ENCODE assay signal across 16 cellular contexts in genomic region chr11:83713701-83714100, GRCh38.
DNase-seq lines count a peak whose midpoint lies in the region; ATAC-seq and TF ChIP-seq lines count a peak whose summit lies in the region.
"Had no signal": no experiment of that assay in that cellular context is flagged by ENCODE, and none has a peak within 500 bp of the region (broad histone marks: within the 10 kb centered on the region; RNA-seq: fewer than 3 reads in every experiment).

No MANE protein-coding gene starts in this region.

- H3K36me3 ChIP-seq in GM23248 (ENCODE audit: low read depth) = no peaks in the 10 kb centered on the region
- peaks cover 67% of the 10 kb centered on the region for H3K36me3 ChIP-seq in SK-N-MC (ENCODE audit: insufficient read depth, low read length)
- H3K36me3 ChIP-seq in PC-9 (ENCODE audit: low read depth) = no peaks in the 10 kb centered on the region
- H3K36me3 ChIP-seq: tibial artery had no signal

- H3K4me1 Mint-ChIP-seq in activated T-helper 1 cell treated with anti-CD3 and anti-CD28 coated beads, Interleukin-12 subunit alpha, Interleukin-12 subunit beta, Interleukin-2, Interleukin-4 antibody, amounts not matched to agents 30 ng/mL and 10 ng/mL and 1 ng/mL, durations not matched to agents 14 hours and 24 hours and 36 hours (ENCODE audit: low read depth) = no peaks in the 10 kb centered on the region

- no peak overlapping the region for H3K4me2 ChIP-seq in GM23248 (ENCODE audit: unreplicated experiment)
- H3K4me2 ChIP-seq in PC-9 = no peak overlapping the region
- H3K4me2 ChIP-seq: SK-N-SH had no signal

- TF ChIP-seq CTCF in fibroblast of mammary gland (conservative IDR thresholded peaks at IDR 0.05; ENCODE audit: control insufficient read depth, insufficient read depth, low read depth, low read length) = no peak
- TF ChIP-seq CTCF in PC-9 (conservative IDR thresholded peaks at IDR 0.05) = no peak

- no peaks in the 10 kb centered on the region for H3K9me3 Mint-ChIP-seq in activated T-helper 1 cell treated with anti-CD3 and anti-CD28 coated beads, Interleukin-12 subunit alpha, Interleukin-12 subunit beta, Interleukin-2, Interleukin-4 antibody, amounts not matched to agents 30 ng/mL and 10 ng/mL and 1 ng/mL, durations not matched to agents 14 hours and 24 hours and 36 hours
- H3K9me3 Mint-ChIP-seq: activated CD4-positive, alpha-beta memory T cell treated with anti-CD3 and anti-CD28 coated beads for 36 hours; activated T-helper 2 cell treated with anti-CD3 and anti-CD28 coated beads, Interferon-gamma antibody, Interleukin-2, Interleukin-4, amounts not matched to agents 10 μg/mL and 5 μg/mL and 100 μg/mL, durations not matched to agents 14 hours and 24 hours and 36 hours; CD4-positive, alpha-beta T cell had no signal

- no peaks in the 10 kb centered on the region for H3K9me3 ChIP-seq in GM23248 (ENCODE audit: low read depth)
- no peaks in the 10 kb centered on the region for H3K9me3 ChIP-seq in SK-N-MC (ENCODE audit: low read depth, low read length)
- H3K9me3 ChIP-seq in PC-9 (ENCODE audit: insufficient read depth, low read depth) = no peaks in the 10 kb centered on the region
- H3K9me3 ChIP-seq: SK-N-SH, tibial artery had no signal

- peak; percentile 81 for DNase-seq in GM23248
- no peak for DNase-seq in SK-N-MC (ENCODE audit: low read depth, low spot score)
- peak; percentile 68 for DNase-seq in fibroblast of mammary gland (ENCODE audit: low read depth)
- peak; percentile 37 for DNase-seq in renal cortical epithelial cell (ENCODE audit: low read depth)
- no peak for DNase-seq in activated T-helper 1 cell treated with anti-CD3 and anti-CD28 coated beads, Interleukin-12 subunit alpha, Interleukin-12 subunit beta, Interleukin-2, Interleukin-4 antibody, amounts not matched to agents 30 ng/mL and 10 ng/mL and 1 ng/mL, durations not matched to agents 14 hours and 24 hours and 36 hours (ENCODE audit: low spot score)
- DNase-seq in PC-9 = no peak
- DNase-seq: activated CD4-positive, alpha-beta memory T cell treated with anti-CD3 and anti-CD28 coated beads for 36 hours; CD4-positive, alpha-beta T cell; kidney glomerular epithelial cell; NCI-H2227 treated with DMSO at 0.1 percent for 48 hours; SK-N-SH; stimulated activated CD4-positive, alpha-beta T cell treated with anti-CD3 and anti-CD28 coated beads, Interleukin-2, amount 100 ng/mL, for 24 hours; stimulated activated CD8-positive, alpha-beta memory T cell treated with anti-CD3 and anti-CD28 coated beads, Interleukin-4, amount 100 ng/mL, for 48 hours; tibial artery had no signal

- CTCF ChIA-PET in PC-9 (lab: Charles Lee) = no interaction called here

- no peaks in the 10 kb centered on the region for H3K9me2 ChIP-seq in GM23248 (ENCODE audit: insufficient read depth)
- H3K9me2 ChIP-seq in PC-9 (ENCODE audit: insufficient read depth) = no peaks in the 10 kb centered on the region
- H3K9me2 ChIP-seq: SK-N-SH had no signal

- no peak overlapping the region for H3K4me3 Mint-ChIP-seq in activated T-helper 1 cell treated with anti-CD3 and anti-CD28 coated beads, Interleukin-12 subunit alpha, Interleukin-12 subunit beta, Interleukin-2, Interleukin-4 antibody, amounts not matched to agents 30 ng/mL and 10 ng/mL and 1 ng/mL, durations not matched to agents 14 hours and 24 hours and 36 hours
- H3K4me3 Mint-ChIP-seq: activated CD4-positive, alpha-beta memory T cell treated with anti-CD3 and anti-CD28 coated beads for 36 hours; CD4-positive, alpha-beta T cell had no signal

- no peak overlapping the region for H3K27ac Mint-ChIP-seq in activated T-helper 1 cell treated with anti-CD3 and anti-CD28 coated beads, Interleukin-12 subunit alpha, Interleukin-12 subunit beta, Interleukin-2, Interleukin-4 antibody, amounts not matched to agents 30 ng/mL and 10 ng/mL and 1 ng/mL, durations not matched to agents 14 hours and 24 hours and 36 hours
- H3K27ac Mint-ChIP-seq: activated CD4-positive, alpha-beta memory T cell treated with anti-CD3 and anti-CD28 coated beads for 36 hours; activated T-helper 2 cell treated with anti-CD3 and anti-CD28 coated beads, Interferon-gamma antibody, Interleukin-2, Interleukin-4, amounts not matched to agents 10 μg/mL and 5 μg/mL and 100 μg/mL, durations not matched to agents 14 hours and 24 hours and 36 hours; CD4-positive, alpha-beta T cell had no signal

- H3K27me3 Mint-ChIP-seq in activated T-helper 1 cell treated with anti-CD3 and anti-CD28 coated beads, Interleukin-12 subunit alpha, Interleukin-12 subunit beta, Interleukin-2, Interleukin-4 antibody, amounts not matched to agents 30 ng/mL and 10 ng/mL and 1 ng/mL, durations not matched to agents 14 hours and 24 hours and 36 hours (ENCODE audit: insufficient read depth) = peaks cover 3% of the 10 kb centered on the region
- H3K27me3 Mint-ChIP-seq: activated CD4-positive, alpha-beta memory T cell treated with anti-CD3 and anti-CD28 coated beads for 36 hours; CD4-positive, alpha-beta T cell had no signal

- H4K20me1 ChIP-seq in GM23248 (ENCODE audit: insufficient read depth) (no peaks in the 10 kb centered on the region), PC-9 (ENCODE audit: insufficient read depth) (no peaks in the 10 kb centered on the region)

- intact Hi-C loops in activated T-helper 1 cell treated with anti-CD3 and anti-CD28 coated beads, Interleukin-12 subunit alpha, Interleukin-12 subunit beta, Interleukin-2, Interleukin-4 antibody, amounts not matched to agents 30 ng/mL and 10 ng/mL and 1 ng/mL, durations not matched to agents 14 hours and 24 hours and 36 hours (cut with micrococcal nuclease) = no loop called here
- intact Hi-C loops in PC-9 (cut with micrococcal nuclease; ENCODE audit: unreplicated experiment) = no loop called here

- BruUV-seq in PC-9 (replicated peaks; lab: Mats Ljungman, UMichigan) = no TSS peak

- in situ Hi-C loops in GM23248 (cut with MboI) = no loop called here

- H3K27ac ChIP-seq in GM23248 = no peak overlapping the region
- H3K27ac ChIP-seq in SK-N-MC = peak overlapping the region; percentile 54
- no peak overlapping the region for H3K27ac ChIP-seq in PC-9
- H3K27ac ChIP-seq: tibial artery had no signal

- H3K9ac ChIP-seq in GM23248 (no peak overlapping the region), SK-N-MC (ENCODE audit: insufficient read length) (no peak overlapping the region)
- H3K9ac ChIP-seq: SK-N-SH had no signal

- POLR2A ChIA-PET in PC-9 (lab: Charles Lee; ENCODE audit: unreplicated experiment) = no interaction called here

- H3K4me1 ChIP-seq in GM23248 (ENCODE audit: insufficient read depth) = peaks cover 16% of the 10 kb centered on the region
- no peaks in the 10 kb centered on the region for H3K4me1 ChIP-seq in PC-9 (replicated peaks; ENCODE audit: insufficient read depth)
- H3K4me1 ChIP-seq: tibial artery had no signal

- H3K4me3 ChIP-seq in GM23248 = no peak overlapping the region
- H3K4me3 ChIP-seq in SK-N-MC = no peak overlapping the region
- no peak overlapping the region for H3K4me3 ChIP-seq in fibroblast of mammary gland (ENCODE audit: control insufficient read depth, low read depth, low read length)
- H3K4me3 ChIP-seq in PC-9 = no peak overlapping the region
- H3K4me3 ChIP-seq: tibial artery had no signal

- H3F3A ChIP-seq in GM23248 (ENCODE audit: insufficient read depth) (peaks cover 15% of the 10 kb centered on the region), PC-9 (ENCODE audit: insufficient read depth, low read depth) (no peaks in the 10 kb centered on the region)

- 34 to 46% methylated on average over 2 of the region's 2 CpGs for WGBS in GM23248 (ENCODE audit: low coverage in 1 of 2, low lambda C conversion rate in 2 of 2, missing lambda C conversion rate in 2 of 2), 2 experiments

- ATAC-seq in GM21786 (IDR thresholded peaks at IDR 0.05; ENCODE audit: unreplicated experiment) = no peak

- H2AFZ ChIP-seq in GM23248 (no peak overlapping the region), PC-9 (no peak overlapping the region)

- H3K36me3 Mint-ChIP-seq in activated T-helper 1 cell treated with anti-CD3 and anti-CD28 coated beads, Interleukin-12 subunit alpha, Interleukin-12 subunit beta, Interleukin-2, Interleukin-4 antibody, amounts not matched to agents 30 ng/mL and 10 ng/mL and 1 ng/mL, durations not matched to agents 14 hours and 24 hours and 36 hours (ENCODE audit: low read depth) = no peaks in the 10 kb centered on the region
- H3K36me3 Mint-ChIP-seq: activated CD4-positive, alpha-beta memory T cell treated with anti-CD3 and anti-CD28 coated beads for 36 hours had no signal

- no peaks in the 10 kb centered on the region for H3K27me3 ChIP-seq in GM23248 (replicated peaks; ENCODE audit: insufficient read depth)
- H3K27me3 ChIP-seq in PC-9 (ENCODE audit: insufficient read depth, low read depth) = no peaks in the 10 kb centered on the region
- H3K27me3 ChIP-seq: tibial artery had no signal

- H3K79me2 ChIP-seq in GM23248 (ENCODE audit: insufficient read depth) (no peaks in the 10 kb centered on the region), PC-9 (ENCODE audit: low read depth) (no peaks in the 10 kb centered on the region)

Comparison
In these comparisons a context has a peak if more than half of its experiments do, and no peak if none do; other contexts are left out.
1. DNase-seq: peak in GM23248 (single experiment), fibroblast of mammary gland (single experiment) and renal cortical epithelial cell (single experiment); none in SK-N-MC (single experiment), activated T-helper 1 cell treated with anti-CD3 and anti-CD28 coated beads, Interleukin-12 subunit alpha, Interleukin-12 subunit beta, Interleukin-2, Interleukin-4 antibody, amounts not matched to agents 30 ng/mL and 10 ng/mL and 1 ng/mL, durations not matched to agents 14 hours and 24 hours and 36 hours (single experiment) and PC-9 (0 of 2).